23 cellular contexts compared by ENCODE assay signal in genomic region chr20:2795451-2795850, GRCh38. TPM values are rescaled to one million over a fixed set of nuclear protein-coding genes. Genes with fewer than 3 reads are reported as not detected.
"Had no signal": no experiment of that assay in that cellular context is flagged by ENCODE, and none has a peak within 500 bp of the region (broad histone marks: within the 10 kb centered on the region; RNA-seq: fewer than 3 reads in every experiment).

No MANE protein-coding gene starts in this region.

- H3K4me1 ChIP-seq: foreskin keratinocyte had no signal

- H3K36me3 ChIP-seq: lower lobe of right lung, neutrophil, spleen, thoracic aorta, upper lobe of left lung had no signal

- H3K4me3 ChIP-seq: lower lobe of right lung, spleen, thoracic aorta, upper lobe of left lung had no signal

- H3K27ac ChIP-seq: epithelial cell of prostate, foreskin keratinocyte, lower lobe of right lung, neutrophil, spleen, thoracic aorta, upper lobe of left lung had no signal

- DNase-seq: activated B cell treated with CpG ODN at 0.5 μM for 24 hours; activated CD4-positive, alpha-beta memory T cell treated with anti-CD3 and anti-CD28 coated beads for 36 hours; activated CD4-positive, alpha-beta T cell treated with anti-CD3 and anti-CD28 coated beads for 4 hours; activated naive CD4-positive, alpha-beta T cell treated with Interleukin-2 at 50 U/mL for 16 hours; activated naive CD8-positive, alpha-beta T cell treated with anti-CD3 and anti-CD28 coated beads, Interleukin-2, amount 10 ng/mL, durations not matched to agents 7 days and 5 days; activated T-cell treated with anti-CD3 and anti-CD28 coated beads for 4 hours; amygdala; endodermal cell; foreskin keratinocyte; hippocampal formation; lower lobe of right lung; naive thymus-derived CD8-positive, alpha-beta T cell; spleen; stimulated activated naive B cell treated with anti-CD40 and anti-IgM and Interleukin-4, amounts not matched to agents 10 μg/mL and 1 μg/mL and 100 μg/mL, for 72 hours; T-helper 2 cell had no signal

- ATAC-seq: foreskin keratinocyte; lower lobe of right lung; naive thymus-derived CD8-positive, alpha-beta T cell; stimulated activated naive B cell treated with anti-CD40 and anti-IgM and Interleukin-4, amounts not matched to agents 10 μg/mL and 1 μg/mL and 100 μg/mL, for 72 hours had no signal

- H3K9me3 ChIP-seq: lower lobe of right lung, neutrophil, spleen, thoracic aorta, upper lobe of left lung had no signal

- FAIRE-seq: colon, keratinocyte had no signal

RNA-seq across cellular contexts. Expression of gene CPXM1, which starts 5.0 kb away (rescaled TPM):
- total RNA-seq: foreskin keratinocyte, thoracic aorta had no signal
- polyA plus RNA-seq: foreskin keratinocyte, keratinocyte had no signal

RNA-seq across cellular contexts. Expression of gene C20orf141, which starts 19.3 kb away (rescaled TPM):
- total RNA-seq: activated B cell treated with CpG ODN at 0.5 μM for 24 hours; activated CD4-positive, alpha-beta memory T cell treated with anti-CD3 and anti-CD28 coated beads for 36 hours; activated naive CD8-positive, alpha-beta T cell treated with anti-CD3 and anti-CD28 coated beads, Interleukin-2, amount 10 ng/mL, durations not matched to agents 7 days and 5 days; cardiac septum; endodermal cell; fibroblast of lung; foreskin keratinocyte; lower lobe of right lung; naive thymus-derived CD8-positive, alpha-beta T cell; spleen; thoracic aorta; upper lobe of left lung had no signal
- polyA plus RNA-seq: foreskin keratinocyte; keratinocyte; naive thymus-derived CD8-positive, alpha-beta T cell; spleen had no signal

RNA-seq across cellular contexts. Expression of gene TMEM239, which starts 20.7 kb away (rescaled TPM):
- total RNA-seq: activated B cell treated with CpG ODN at 0.5 μM for 24 hours; activated CD4-positive, alpha-beta memory T cell treated with anti-CD3 and anti-CD28 coated beads for 36 hours; activated naive CD8-positive, alpha-beta T cell treated with anti-CD3 and anti-CD28 coated beads, Interleukin-2, amount 10 ng/mL, durations not matched to agents 7 days and 5 days; cardiac septum; endodermal cell; fibroblast of lung; foreskin keratinocyte; lower lobe of right lung; naive thymus-derived CD8-positive, alpha-beta T cell; spleen; thoracic aorta; upper lobe of left lung had no signal
- polyA plus RNA-seq: foreskin keratinocyte; keratinocyte; naive thymus-derived CD8-positive, alpha-beta T cell; spleen had no signal
